Comparison of ENCODE assay signal across 33 cellular contexts in genomic region chr10:122471531-122472177, GRCh38. TPM values are rescaled to one million over a fixed set of nuclear protein-coding genes. Genes with fewer than 3 reads are reported as not detected.
DNase-seq lines count a peak whose midpoint lies in the region; ATAC-seq, FAIRE-seq and TF ChIP-seq lines count a peak whose summit lies in the region.
"Had no signal": no experiment of that assay in that cellular context is flagged by ENCODE, and none has a peak within 500 bp of the region (broad histone marks: within the 10 kb centered on the region; RNA-seq: fewer than 3 reads in every experiment).

No MANE protein-coding gene starts in this region.

- H3K18ac ChIP-seq in mesenchymal stem cell (ENCODE audit: low read depth in 1 of 2, low read length in 2 of 2), result peak overlapping the region; percentile 5 to 56

- peak overlapping the region in 1 of 2 experiments; percentile 46; a peak in 3 of 6 replicates for H3K27ac ChIP-seq in A549
- H3K27ac ChIP-seq in mesenchymal stem cell (ENCODE audit: low read length, poor library complexity, severe bottlenecking), result no peak overlapping the region
- H3K27ac ChIP-seq: BLaER1, right lobe of liver, transverse colon had no signal

- no peak overlapping the region for H3K4ac ChIP-seq in mesenchymal stem cell (ENCODE audit: low read depth in 1 of 2, low read length in 2 of 2)

- H3K27me3 ChIP-seq in bronchial epithelial cell (ENCODE audit: control insufficient read depth, insufficient read depth, low read length) (no peaks in the 10 kb centered on the region), mesenchymal stem cell (ENCODE audit: control insufficient read depth in 1 of 2, insufficient read depth in 1 of 2, low read length in 2 of 2) (no peaks in the 10 kb centered on the region)
- H3K27me3 ChIP-seq: BLaER1, right lobe of liver had no signal

- H3K14ac ChIP-seq in mesenchymal stem cell (ENCODE audit: low read length in 2 of 2), result no peak overlapping the region

- 88% methylated on average over 4 of the region's 4 CpGs for whole genome bisulfite sequencing in A549 (ENCODE audit: missing lambda C conversion rate)
- 95% methylated on average over 4 of the region's 4 CpGs for WGBS in mesenchymal stem cell

- TF ChIP-seq POLR2A in A549 (IDR thresholded peaks at IDR 0.05; ENCODE audit: low read length), result no peak

- DNase-seq in A549 (ENCODE audit: low read depth in 1 of 2, low spot score in 1 of 2) (no peak), HFFc6 (peak; percentile 45), bronchial epithelial cell (ENCODE audit: low read depth) (peak; percentile 76), mesenchymal stem cell (no peak), NCI-H1092 treated with DMSO at 0.1 percent for 48 hours (lab: John Stamatoyannopoulos, UW) (no peak), mucosa of descending colon (no peak), cortex of kidney (lab: John Stamatoyannopoulos, UW) (no peak)
- DNase-seq: activated CD4-positive, alpha-beta T cell treated with anti-CD3 and anti-CD28 coated beads, Interleukin-2, amount 50 U/mL, for 4 hours; activated CD4-positive, CD25-positive, alpha-beta regulatory T cell; activated effector memory CD4-positive, alpha-beta T cell treated with Interleukin-2 at 50 U/mL for 16 hours; activated naive CD8-positive, alpha-beta T cell treated with anti-CD3 and anti-CD28 coated beads, Interleukin-2, amount 10 ng/mL, durations not matched to agents 7 days and 5 days; DND-41; effector memory CD4-positive, alpha-beta T cell; Kasumi-1; NCI-H1930; NCI-H2227 treated with DMSO at 0.1 percent for 48 hours; NCI-H748 treated with DMSO at 0.1 percent for 48 hours; Right ventricle myocardium superior; stimulated activated CD4-positive, alpha-beta T cell treated with anti-CD3 and anti-CD28 coated beads, Interleukin-15, amount 100 ng/mL, for 24 hours; stimulated activated naive CD8-positive, alpha-beta T cell treated with anti-CD3 and anti-CD28 coated beads, Interleukin-15, amount 100 ng/mL, for 72 hours; SW 1271; transverse colon had no signal

- TF ChIP-seq RAD21 in A549 (conservative IDR thresholded peaks at IDR 0.05 in 1 of 2, IDR thresholded peaks at IDR 0.05 in 1 of 2), result no peak

- peak overlapping the region; percentile 51 for H3K27ac Mint-ChIP-seq in HFFc6
- H3K27ac Mint-ChIP-seq: activated naive CD8-positive, alpha-beta T cell treated with anti-CD3 and anti-CD28 coated beads, Interleukin-2, amount 10 ng/mL, durations not matched to agents 7 days and 5 days; stimulated activated naive CD8-positive, alpha-beta T cell treated with anti-CD3 and anti-CD28 coated beads, Interleukin-15, amount 100 ng/mL, for 72 hours had no signal

- no peak for TF ChIP-seq EP300 in A549 (IDR thresholded peaks at IDR 0.05)

- H3K9me3 Mint-ChIP-seq in HFFc6, result no peaks in the 10 kb centered on the region
- H3K9me3 Mint-ChIP-seq: activated naive CD8-positive, alpha-beta T cell treated with anti-CD3 and anti-CD28 coated beads, Interleukin-2, amount 10 ng/mL, durations not matched to agents 7 days and 5 days; neural crest cell; stimulated activated naive CD8-positive, alpha-beta T cell treated with anti-CD3 and anti-CD28 coated beads, Interleukin-15, amount 100 ng/mL, for 72 hours had no signal

- no peak overlapping the region for H2AFZ ChIP-seq in mesenchymal stem cell (ENCODE audit: low read depth, low read length)

- no peak overlapping the region for H2BK5ac ChIP-seq in mesenchymal stem cell (ENCODE audit: low read depth, low read length, poor library complexity, severe bottlenecking)

- intact Hi-C loops in mucosa of descending colon (cut with DNase I, micrococcal nuclease), result no loop called here

- no peak overlapping the region for H2AK5ac ChIP-seq in mesenchymal stem cell (ENCODE audit: low read length, severe bottlenecking)

- no peak for ATAC-seq in A549
- no peak for ATAC-seq in mucosa of descending colon
- no peak for ATAC-seq in GM19351 (IDR thresholded peaks at IDR 0.05; ENCODE audit: unreplicated experiment)
- ATAC-seq: right lobe of liver; stimulated activated naive CD8-positive, alpha-beta T cell treated with anti-CD3 and anti-CD28 coated beads, Interleukin-15, amount 100 ng/mL, for 72 hours had no signal

- H3K4me2 ChIP-seq in A549 (peak overlapping the region; percentile 24; the same call in 2 of the 3 replicates), mesenchymal stem cell (ENCODE audit: low read length, poor library complexity, severe bottlenecking) (no peak overlapping the region)
- H3K4me2 ChIP-seq: BLaER1 had no signal

- H3K36me3 ChIP-seq in bronchial epithelial cell (ENCODE audit: control insufficient read depth, insufficient read depth, low read length), result peaks cover 1% of the 10 kb centered on the region
- peaks cover 8 to 25% of the 10 kb centered on the region in 2 experiments for H3K36me3 ChIP-seq in mesenchymal stem cell (ENCODE audit: control insufficient read depth in 1 of 2, insufficient read depth in 2 of 2, low read depth in 1 of 2, low read length in 2 of 2)
- H3K36me3 ChIP-seq in mucosa of descending colon (ENCODE audit: low read depth), result no peaks in the 10 kb centered on the region
- H3K36me3 ChIP-seq: BLaER1, right lobe of liver, transverse colon had no signal

- H2BK15ac ChIP-seq in mesenchymal stem cell (ENCODE audit: low read depth, poor library complexity, severe bottlenecking), result peak overlapping the region; percentile 44

- FAIRE-seq in A549 (lab: Jason Lieb, UNC), result no peak
- FAIRE-seq in bronchial epithelial cell (lab: Jason Lieb, UNC), result no peak
- FAIRE-seq: GM12892 had no signal

- peaks cover 24% of the 10 kb centered on the region for H3K4me1 ChIP-seq in A549
- H3K4me1 ChIP-seq in mesenchymal stem cell (ENCODE audit: control insufficient read depth, insufficient read depth, low read depth, low read length), result peaks cover 26% of the 10 kb centered on the region
- H3K4me1 ChIP-seq in mucosa of descending colon (ENCODE audit: low read depth), result no peaks in the 10 kb centered on the region

- H3K4me3 Mint-ChIP-seq in HFFc6, result no peak overlapping the region
- H3K4me3 Mint-ChIP-seq: activated naive CD8-positive, alpha-beta T cell treated with anti-CD3 and anti-CD28 coated beads, Interleukin-2, amount 10 ng/mL, durations not matched to agents 7 days and 5 days; neural crest cell; stimulated activated naive CD8-positive, alpha-beta T cell treated with anti-CD3 and anti-CD28 coated beads, Interleukin-15, amount 100 ng/mL, for 72 hours had no signal

- POLR2A ChIA-PET in A549 (lab: Yijun Ruan, JAX), result no interaction called here

- peaks cover 46% of the 10 kb centered on the region for H3K4me1 Mint-ChIP-seq in HFFc6 (ENCODE audit: low read depth)

- H3K9ac ChIP-seq in mesenchymal stem cell (ENCODE audit: low read length), result peak overlapping the region; percentile 32
- H3K9ac ChIP-seq: BLaER1 had no signal

- H2BK120ac ChIP-seq in mesenchymal stem cell (ENCODE audit: low read depth, low read length), result peak overlapping the region; percentile 2

- no peak overlapping the region for H3K23ac ChIP-seq in mesenchymal stem cell (ENCODE audit: low read length in 2 of 2)

- TF ChIP-seq CTCF in A549 (IDR thresholded peaks at IDR 0.05) (no peak), HFFc6 (IDR thresholded peaks at IDR 0.05) (no peak), bronchial epithelial cell (IDR thresholded peaks at IDR 0.05; ENCODE audit: insufficient read depth, low read length, severe bottlenecking) (no peak), mucosa of descending colon (IDR thresholded peaks at IDR 0.05) (no peak)

- H3K79me1 ChIP-seq in mesenchymal stem cell (replicated peaks; ENCODE audit: low read length, poor library complexity, severe bottlenecking), result peaks cover 20% of the 10 kb centered on the region

- CTCF ChIA-PET in A549 (lab: Yijun Ruan, JAX), result interaction anchor here (0.5 to 4.1 kb wide), 7 partner anchors 10 to 277 kb away, joined by 3 to 11 read pairs (median 3); partner anchors contain the start of gene HTRA1

- H3K9me3 ChIP-seq in A549 (no peaks in the 10 kb centered on the region), mesenchymal stem cell (ENCODE audit: control insufficient read depth, low read length) (no peaks in the 10 kb centered on the region), mucosa of descending colon (no peaks in the 10 kb centered on the region)
- H3K9me3 ChIP-seq: BLaER1, right lobe of liver, transverse colon had no signal

- peaks cover 7% of the 10 kb centered on the region for H3K27me3 Mint-ChIP-seq in HFFc6 (ENCODE audit: insufficient read depth)

- H2BK12ac ChIP-seq in mesenchymal stem cell (ENCODE audit: low read length in 2 of 2), result peak overlapping the region in 1 of 2 experiments; percentile 85

- no peaks in the 10 kb centered on the region for H3K36me3 Mint-ChIP-seq in HFFc6 (ENCODE audit: low read depth)
- H3K36me3 Mint-ChIP-seq: activated naive CD8-positive, alpha-beta T cell treated with anti-CD3 and anti-CD28 coated beads, Interleukin-2, amount 10 ng/mL, durations not matched to agents 7 days and 5 days had no signal

- peak overlapping the region; percentile 19 for H4K8ac ChIP-seq in mesenchymal stem cell (ENCODE audit: low read length)

- peak overlapping the region; percentile 30 for H4K91ac ChIP-seq in mesenchymal stem cell (ENCODE audit: low read length)

- no peak overlapping the region for H3K4me3 ChIP-seq in A549
- H3K4me3 ChIP-seq in bronchial epithelial cell (ENCODE audit: low read depth, low read length), result no peak overlapping the region
- no peak overlapping the region for H3K4me3 ChIP-seq in mesenchymal stem cell (ENCODE audit: insufficient read depth in 1 of 2, low read depth in 1 of 2, low read length in 2 of 2)
- H3K4me3 ChIP-seq in mucosa of descending colon, result no peak overlapping the region
- H3K4me3 ChIP-seq: BLaER1, right lobe of liver, transverse colon had no signal

RNA-seq across cellular contexts. Expression of gene HTRA1, which starts 10.3 kb away (rescaled TPM):
- 65.6 and 92.3 TPM in 2 replicates for polyA plus RNA-seq in A549 (2011; rRNA removed)
- 20.2 and 25.5 TPM in 2 replicates for polyA plus RNA-seq in A549 (2012; cell fraction: cytosol; rRNA removed)
- polyA plus RNA-seq in A549 (2012; cell fraction: nucleus; rRNA removed), result 17.3 and 28.3 TPM in 2 replicates
- polyA plus RNA-seq in A549 (2017; fragmentation: RNase III; extraction: RNeasy Plus Mini Kit Qiagen cat#74134 plus additional on column Dnase treatment), result 31.9 to 51.5 TPM (median 50.7 TPM) in 3 replicates
- 19.0 and 20.6 TPM in 2 replicates for polyA minus RNA-seq in A549 (2011; rRNA and poly(A)+ RNA removed)
- 10 to 100 TPM; 55.0 to 67.2 (median 61.9) TPM for total RNA-seq in HFFc6 (2021; fragmentation: NEBNext Ultra II Directional; extraction: Animal tissue kit (Norgen Biotek cat#: 25700))
- 64.1 and 80.3 TPM in 2 replicates for total RNA-seq in bronchial epithelial cell
- polyA plus RNA-seq in mesenchymal stem cell (2013, experiment 1 of 2), result 204 TPM
- 204 TPM for polyA plus RNA-seq in mesenchymal stem cell (2013, experiment 2 of 2)
- 100 to 1,000 TPM in 1 of 3 donors, 10 to 100 TPM in 2; 11.0 to 122 (median 28.9) TPM for total RNA-seq in mucosa of descending colon

RNA-seq across cellular contexts. Expression of gene ARMS2, which starts 17.2 kb away (rescaled TPM):
- polyA plus RNA-seq in A549 (2011; rRNA removed), result not detected in 2 replicates
- 0.05 TPM in 1 of 2 replicates, not detected in the other for polyA plus RNA-seq in A549 (2012; cell fraction: cytosol; rRNA removed)
- not detected in 2 replicates for polyA plus RNA-seq in A549 (2012; cell fraction: nucleus; rRNA removed)
- not detected in 3 replicates for polyA plus RNA-seq in A549 (2017; fragmentation: RNase III; extraction: RNeasy Plus Mini Kit Qiagen cat#74134 plus additional on column Dnase treatment)
- not detected in 2 replicates for polyA minus RNA-seq in A549 (2011; rRNA and poly(A)+ RNA removed)
- not detected for total RNA-seq in HFFc6 (2021; fragmentation: NEBNext Ultra II Directional; extraction: Animal tissue kit (Norgen Biotek cat#: 25700))
- total RNA-seq in bronchial epithelial cell, result not detected in 2 replicates
- not detected for polyA plus RNA-seq in mesenchymal stem cell (2013, experiment 1 of 2)
- not detected for polyA plus RNA-seq in mesenchymal stem cell (2013, experiment 2 of 2)
- total RNA-seq in mucosa of descending colon, result not detected
- total RNA-seq: A673; activated naive CD8-positive, alpha-beta T cell treated with anti-CD3 and anti-CD28 coated beads, Interleukin-2, amount 10 ng/mL, durations not matched to agents 7 days and 5 days; cerebellum; H4; lower leg skin; mucosa of gallbladder; neural crest cell; posterior vena cava; right lobe of liver; Right ventricle myocardium superior; transverse colon had no signal

Comparison
In these comparisons a context has a peak if more than half of its experiments do, and no peak if none do; other contexts are left out.
1. DNase-seq: peak in HFFc6 (single experiment) and bronchial epithelial cell (single experiment); none in A549 (0 of 2), mesenchymal stem cell (single experiment), NCI-H1092 treated with DMSO at 0.1 percent for 48 hours (single experiment), mucosa of descending colon (0 of 3) and cortex of kidney (single experiment).